ENCODE assay signal across 8 cellular contexts in genomic region chr3:186965141-186965879, GRCh38. TPM values are rescaled to one million over a fixed set of nuclear protein-coding genes. Genes with fewer than 3 reads are reported as not detected.
DNase-seq lines count a peak whose midpoint lies in the region; ATAC-seq lines count a peak whose summit lies in the region.

No MANE protein-coding gene starts in this region.

- peak; percentile 87 for DNase-seq in COLO829 (ENCODE audit: low spot score)
- no peak for DNase-seq in memory B cell (ENCODE audit: low spot score in 2 of 2)
- DNase-seq in HT-29 (ENCODE audit: low spot score) = no peak
- no peak for DNase-seq in NCI-H187 (lab: John Stamatoyannopoulos, UW)
- no peak for DNase-seq in globus pallidus (ENCODE audit: low spot score)

- peaks cover 38% of the 10 kb centered on the region for H3K4me1 Mint-ChIP-seq in activated T-helper 17 cell treated with anti-CD3 and anti-CD28 coated beads, Interleukin-2, amount 50 U/mL, for 72 hours
- H3K4me1 Mint-ChIP-seq in memory B cell = peaks cover 32% of the 10 kb centered on the region

- H3K36me3 Mint-ChIP-seq in activated T-helper 17 cell treated with anti-CD3 and anti-CD28 coated beads, Interleukin-2, amount 50 U/mL, for 72 hours (ENCODE audit: low read depth) = peaks cover 67% of the 10 kb centered on the region
- peaks cover 22% of the 10 kb centered on the region for H3K36me3 Mint-ChIP-seq in memory B cell

- peak; percentile 75 for ATAC-seq in GM21619 (IDR thresholded peaks at IDR 0.05; ENCODE audit: unreplicated experiment)
- peak; percentile 85 for ATAC-seq in activated T-helper 17 cell treated with anti-CD3 and anti-CD28 coated beads, Interleukin-2, amount 50 U/mL, for 72 hours (replicated peaks)
- ATAC-seq in memory B cell (ENCODE audit: low read depth) = no peak
- no peak for ATAC-seq in GM19452 (IDR thresholded peaks at IDR 0.05; ENCODE audit: unreplicated experiment)

- H3K27me3 Mint-ChIP-seq in activated T-helper 17 cell treated with anti-CD3 and anti-CD28 coated beads, Interleukin-2, amount 50 U/mL, for 72 hours = no peaks in the 10 kb centered on the region
- no peaks in the 10 kb centered on the region for H3K27me3 Mint-ChIP-seq in memory B cell

- no peaks in the 10 kb centered on the region for H3K9me3 Mint-ChIP-seq in activated T-helper 17 cell treated with anti-CD3 and anti-CD28 coated beads, Interleukin-2, amount 50 U/mL, for 72 hours
- no peaks in the 10 kb centered on the region for H3K9me3 Mint-ChIP-seq in memory B cell

- peak overlapping the region; percentile 50 for H3K4me3 Mint-ChIP-seq in activated T-helper 17 cell treated with anti-CD3 and anti-CD28 coated beads, Interleukin-2, amount 50 U/mL, for 72 hours
- no peak overlapping the region for H3K4me3 Mint-ChIP-seq in memory B cell

- peak overlapping the region; percentile 77 for H3K27ac Mint-ChIP-seq in activated T-helper 17 cell treated with anti-CD3 and anti-CD28 coated beads, Interleukin-2, amount 50 U/mL, for 72 hours
- peak overlapping the region; percentile 82 for H3K27ac Mint-ChIP-seq in memory B cell

RNA-seq across cellular contexts. Expression of gene ST6GAL1, which starts 35.0 kb away (rescaled TPM):
- 10 to 100 TPM; 68.0 to 77.4 TPM for total RNA-seq in activated T-helper 17 cell treated with anti-CD3 and anti-CD28 coated beads, Interleukin-2, amount 50 U/mL, for 72 hours
- 1.9 and 4.2 TPM in 2 replicates for total RNA-seq in HT-29 (2014; rRNA removed; shearing (Covaris generic))

Comparison
In these comparisons a context has a peak if more than half of its experiments do, and no peak if none do; other contexts are left out.
1. ATAC-seq: peak in GM21619 (single experiment) and activated T-helper 17 cell treated with anti-CD3 and anti-CD28 coated beads, Interleukin-2, amount 50 U/mL, for 72 hours (single experiment); none in memory B cell (single experiment) and GM19452 (single experiment).
2. RNA of gene ST6GAL1, which starts 35.0 kb away (total RNA-seq): 68.0 to 77.4 TPM in activated T-helper 17 cell treated with anti-CD3 and anti-CD28 coated beads, Interleukin-2, amount 50 U/mL, for 72 hours; 1.9 to 4.2 TPM in HT-29; every median in the first group is over 10 times any median in the second.